Comparison of ENCODE assay signal across 1 cellular context in genomic region chr5:137506296-137506695, GRCh38.
TF ChIP-seq lines count a peak whose summit lies in the region.

No MANE protein-coding gene starts in this region.

TF ChIP-seq in GM23338, 12 proteins besides CTCF, POLR2A, EP300 and RAD21 (continued from another document):
- TF ChIP-seq ZNF462 (CRISPR knock-in tag; IDR thresholded peaks at IDR 0.05) (no peak), CREB1 (CRISPR knock-in tag; IDR thresholded peaks at IDR 0.05; ENCODE audit: low read depth) (no peak), STAT1 (IDR thresholded peaks at IDR 0.05; ENCODE audit: unreplicated experiment) (no peak), ZNF331 (CRISPR knock-in tag; IDR thresholded peaks at IDR 0.05; ENCODE audit: low read depth) (no peak)
- TF ChIP-seq, protein P1, sequence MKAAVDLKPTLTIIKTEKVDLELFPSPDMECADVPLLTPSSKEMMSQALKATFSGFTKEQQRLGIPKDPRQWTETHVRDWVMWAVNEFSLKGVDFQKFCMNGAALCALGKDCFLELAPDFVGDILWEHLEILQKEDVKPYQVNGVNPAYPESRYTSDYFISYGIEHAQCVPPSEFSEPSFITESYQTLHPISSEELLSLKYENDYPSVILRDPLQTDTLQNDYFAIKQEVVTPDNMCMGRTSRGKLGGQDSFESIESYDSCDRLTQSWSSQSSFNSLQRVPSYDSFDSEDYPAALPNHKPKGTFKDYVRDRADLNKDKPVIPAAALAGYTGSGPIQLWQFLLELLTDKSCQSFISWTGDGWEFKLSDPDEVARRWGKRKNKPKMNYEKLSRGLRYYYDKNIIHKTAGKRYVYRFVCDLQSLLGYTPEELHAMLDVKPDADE (IDR thresholded peaks at IDR 0.05): no peak
- TF ChIP-seq, protein P2, sequence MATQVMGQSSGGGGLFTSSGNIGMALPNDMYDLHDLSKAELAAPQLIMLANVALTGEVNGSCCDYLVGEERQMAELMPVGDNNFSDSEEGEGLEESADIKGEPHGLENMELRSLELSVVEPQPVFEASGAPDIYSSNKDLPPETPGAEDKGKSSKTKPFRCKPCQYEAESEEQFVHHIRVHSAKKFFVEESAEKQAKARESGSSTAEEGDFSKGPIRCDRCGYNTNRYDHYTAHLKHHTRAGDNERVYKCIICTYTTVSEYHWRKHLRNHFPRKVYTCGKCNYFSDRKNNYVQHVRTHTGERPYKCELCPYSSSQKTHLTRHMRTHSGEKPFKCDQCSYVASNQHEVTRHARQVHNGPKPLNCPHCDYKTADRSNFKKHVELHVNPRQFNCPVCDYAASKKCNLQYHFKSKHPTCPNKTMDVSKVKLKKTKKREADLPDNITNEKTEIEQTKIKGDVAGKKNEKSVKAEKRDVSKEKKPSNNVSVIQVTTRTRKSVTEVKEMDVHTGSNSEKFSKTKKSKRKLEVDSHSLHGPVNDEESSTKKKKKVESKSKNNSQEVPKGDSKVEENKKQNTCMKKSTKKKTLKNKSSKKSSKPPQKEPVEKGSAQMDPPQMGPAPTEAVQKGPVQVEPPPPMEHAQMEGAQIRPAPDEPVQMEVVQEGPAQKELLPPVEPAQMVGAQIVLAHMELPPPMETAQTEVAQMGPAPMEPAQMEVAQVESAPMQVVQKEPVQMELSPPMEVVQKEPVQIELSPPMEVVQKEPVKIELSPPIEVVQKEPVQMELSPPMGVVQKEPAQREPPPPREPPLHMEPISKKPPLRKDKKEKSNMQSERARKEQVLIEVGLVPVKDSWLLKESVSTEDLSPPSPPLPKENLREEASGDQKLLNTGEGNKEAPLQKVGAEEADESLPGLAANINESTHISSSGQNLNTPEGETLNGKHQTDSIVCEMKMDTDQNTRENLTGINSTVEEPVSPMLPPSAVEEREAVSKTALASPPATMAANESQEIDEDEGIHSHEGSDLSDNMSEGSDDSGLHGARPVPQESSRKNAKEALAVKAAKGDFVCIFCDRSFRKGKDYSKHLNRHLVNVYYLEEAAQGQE (IDR thresholded peaks at IDR 0.05; ENCODE audit: unreplicated experiment): no peak
